8 cellular contexts compared by ENCODE assay signal in the genomic region with DNA sequence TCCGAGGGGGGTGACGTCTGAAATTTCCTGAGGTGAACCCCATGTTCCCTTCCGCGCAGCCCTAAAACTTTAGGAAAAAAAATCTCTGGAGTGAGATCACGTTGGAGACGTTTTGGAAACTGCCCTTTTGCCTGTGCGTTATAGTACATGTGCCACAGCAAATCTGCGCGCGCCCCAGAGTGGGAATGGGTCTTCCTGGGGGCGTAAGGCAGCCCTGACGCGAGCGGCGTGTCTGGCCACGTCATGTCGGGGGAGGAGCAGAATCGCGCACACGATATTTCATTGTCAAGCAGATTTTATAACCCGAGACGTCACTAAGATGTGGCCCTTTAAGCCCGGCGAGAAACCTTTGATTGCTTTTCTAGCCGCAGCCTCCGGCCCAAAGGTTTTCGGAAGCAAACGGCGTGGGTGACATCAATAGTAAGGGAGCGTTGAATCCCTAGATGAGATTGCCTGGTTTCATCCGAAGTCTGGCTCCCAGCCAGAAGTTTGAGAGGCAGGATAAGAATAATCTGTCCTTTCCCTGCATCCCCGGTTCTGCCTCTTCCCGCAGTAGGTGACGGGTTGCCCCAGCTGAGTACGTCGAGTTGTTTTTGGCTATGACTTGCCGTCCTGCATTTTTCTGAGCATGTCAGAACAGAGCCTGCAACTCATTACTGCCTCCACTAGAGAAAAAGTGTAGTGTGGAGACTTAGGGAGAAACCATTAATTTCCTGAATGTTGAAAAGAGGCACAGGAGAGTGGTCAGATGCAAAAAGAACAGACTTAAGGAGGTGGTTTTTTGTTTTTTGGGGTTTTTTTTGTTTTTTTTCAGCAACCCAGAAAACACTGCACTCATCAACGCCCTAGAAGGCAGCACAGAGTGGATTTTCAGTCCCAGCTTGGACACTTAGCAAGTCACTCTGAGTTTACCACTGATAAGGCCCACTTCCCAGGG. TPM values are rescaled to one million over a fixed set of nuclear protein-coding genes. Genes with fewer than 3 reads are reported as not detected.
DNase-seq lines count a peak whose midpoint lies in the region; TF ChIP-seq lines count a peak whose summit lies in the region.

No MANE protein-coding gene starts in this region.

- H3K27me3 Mint-ChIP-seq in Caco-2 (ENCODE audit: insufficient read depth, unreplicated experiment) (no peaks in the 10 kb centered on the region), endothelial cell (ENCODE audit: unreplicated experiment) (peaks cover 17% of the 10 kb centered on the region)

- no peaks in the 10 kb centered on the region for H3K27me3 ChIP-seq in Caco-2 (replicated peaks; ENCODE audit: control insufficient read depth, insufficient read depth, low read length)

- no peaks in the 10 kb centered on the region for H3K9me3 Mint-ChIP-seq in Caco-2 (ENCODE audit: unreplicated experiment)
- H3K9me3 Mint-ChIP-seq in endothelial cell (ENCODE audit: unreplicated experiment): no peaks in the 10 kb centered on the region

- H3K4me1 ChIP-seq in Caco-2: peaks cover 6% of the 10 kb centered on the region

- peak overlapping the region; percentile 72 for H3K4me3 ChIP-seq in Caco-2 (ENCODE audit: low read depth, low read length)

- BruUV-seq in Caco-2 (replicated peaks; lab: Mats Ljungman, UMichigan): TSS peak; percentile 98

- H3K9me3 ChIP-seq in Caco-2: no peaks in the 10 kb centered on the region

- H3K36me3 ChIP-seq in Caco-2 (ENCODE audit: control insufficient read depth, insufficient read depth, low read length): no peaks in the 10 kb centered on the region

- POLR2A ChIA-PET in Caco-2 (lab: Charles Lee): interaction anchor here (0.5 to 1.7 kb wide), 9 partner anchors 19 to 114 kb away, joined by 3 to 21 read pairs (median 5); a partner anchor contains a TSS

- CTCF ChIA-PET in Caco-2 (lab: Charles Lee): interaction anchor here (0.6 to 2.1 kb wide), 12 partner anchors 16 to 378 kb away, joined by 3 to 12 read pairs (median 4); a partner anchor contains a TSS

- H3K36me3 Mint-ChIP-seq in Caco-2 (ENCODE audit: insufficient read depth, unreplicated experiment) (peaks cover 23% of the 10 kb centered on the region), endothelial cell (ENCODE audit: low read depth, unreplicated experiment) (no peaks in the 10 kb centered on the region)

- TF ChIP-seq CTCF in Caco-2 (IDR thresholded peaks at IDR 0.05; ENCODE audit: insufficient read depth in 1 of 2, low read depth in 1 of 2, low read length in 1 of 2, severe bottlenecking in 1 of 2, unreplicated experiment in 1 of 2) (peak in 1 of 2 experiments; percentile 11), GM20000 (IDR thresholded peaks at IDR 0.05; ENCODE audit: extremely low read depth, missing control alignments) (no peak), endothelial cell (IDR thresholded peaks at IDR 0.05; ENCODE audit: unreplicated experiment) (no peak)

- H3K27ac Mint-ChIP-seq in Caco-2 (ENCODE audit: unreplicated experiment): peak overlapping the region; percentile 99
- peak overlapping the region; percentile 99 for H3K27ac Mint-ChIP-seq in endothelial cell (ENCODE audit: unreplicated experiment)

- H3K4me3 Mint-ChIP-seq in Caco-2 (ENCODE audit: unreplicated experiment) (peak overlapping the region; percentile 87), endothelial cell (ENCODE audit: unreplicated experiment) (peak overlapping the region; percentile 93)

- intact Hi-C loops in Caco-2 (cut with micrococcal nuclease; ENCODE audit: unreplicated experiment): loop anchor here (2.0 kb wide), 1 partner anchor 59 kb away; no protein-coding TSS in a partner anchor

- DNase-seq in Caco-2: peak; percentile 88 to 91
- DNase-seq in GM20000 (ENCODE audit: low spot score): peak; percentile 86
- peak; percentile 94 for DNase-seq in HT-29 (ENCODE audit: low spot score)
- DNase-seq in NK-92 (lab: John Stamatoyannopoulos, UW; ENCODE audit: unreplicated experiment): peak; percentile 60
- peak in 2 of 3 experiments; percentile 68 to 75 for DNase-seq in activated CD8-positive, alpha-beta memory T cell treated with anti-CD3 and anti-CD28 coated beads for 48 hours (ENCODE audit: low read depth in 2 of 3, low spot score in 2 of 3)
- DNase-seq in endothelial cell (ENCODE audit: low spot score): peak; percentile 81
- peak; percentile 95 for DNase-seq in midbrain (lab: John Stamatoyannopoulos, UW)
- peak; percentile 71 to 74 for DNase-seq in stimulated activated CD8-positive, alpha-beta memory T cell treated with anti-CD3 and anti-CD28 coated beads, Interleukin-2, amount 100 ng/mL, for 1 hour (ENCODE audit: low read depth in 2 of 2)

- H3K4me1 Mint-ChIP-seq in Caco-2 (ENCODE audit: low read depth, unreplicated experiment): peaks cover 17% of the 10 kb centered on the region
- peaks cover 37% of the 10 kb centered on the region for H3K4me1 Mint-ChIP-seq in endothelial cell (ENCODE audit: unreplicated experiment)

RNA-seq across cellular contexts. Expression of a gene that starts 0.8 kb away (rescaled TPM):
- total RNA-seq in Caco-2 (2022) (25.1 and 25.2 TPM in 2 replicates), endothelial cell (ENCODE audit: unreplicated experiment) (26.7 TPM)
- 15.7 and 18.9 TPM in 2 replicates for total RNA-seq in HT-29 (2014; rRNA removed; shearing (Covaris generic))

RNA-seq across cellular contexts. Expression of a gene that starts 18.6 kb away (rescaled TPM):
- total RNA-seq in Caco-2 (2022) (24.0 and 24.6 TPM in 2 replicates), endothelial cell (ENCODE audit: unreplicated experiment) (82.1 TPM)
- 33.3 and 42.5 TPM in 2 replicates for total RNA-seq in HT-29 (2014; rRNA removed; shearing (Covaris generic))

RNA-seq across cellular contexts. Expression of a gene that starts 24.3 kb away (rescaled TPM):
- total RNA-seq in Caco-2 (2022) (34.1 and 34.9 TPM in 2 replicates), endothelial cell (ENCODE audit: unreplicated experiment) (49.8 TPM)
- total RNA-seq in HT-29 (2014; rRNA removed; shearing (Covaris generic)): 36.3 and 43.4 TPM in 2 replicates

RNA-seq across cellular contexts. Expression of a gene that starts 33.2 kb away (rescaled TPM):
- total RNA-seq in Caco-2 (2022) (58.0 and 59.6 TPM in 2 replicates), endothelial cell (ENCODE audit: unreplicated experiment) (915 TPM)
- 112 and 120 TPM in 2 replicates for total RNA-seq in HT-29 (2014; rRNA removed; shearing (Covaris generic))

RNA-seq across cellular contexts. Expression of a gene that starts 37.2 kb away (rescaled TPM):
- total RNA-seq in Caco-2 (2022): 243 and 259 TPM in 2 replicates
- total RNA-seq in HT-29 (2014; rRNA removed; shearing (Covaris generic)): 189 and 196 TPM in 2 replicates
- 48.3 TPM for total RNA-seq in endothelial cell (ENCODE audit: unreplicated experiment)

Comparison
In these comparisons a context has a peak if more than half of its experiments do, and no peak if none do; other contexts are left out.
1. Peak in every context shown above with its lines: DNase-seq and H3K4me3 ChIP-seq.